16 cellular contexts compared by ENCODE assay signal in the genomic region with DNA sequence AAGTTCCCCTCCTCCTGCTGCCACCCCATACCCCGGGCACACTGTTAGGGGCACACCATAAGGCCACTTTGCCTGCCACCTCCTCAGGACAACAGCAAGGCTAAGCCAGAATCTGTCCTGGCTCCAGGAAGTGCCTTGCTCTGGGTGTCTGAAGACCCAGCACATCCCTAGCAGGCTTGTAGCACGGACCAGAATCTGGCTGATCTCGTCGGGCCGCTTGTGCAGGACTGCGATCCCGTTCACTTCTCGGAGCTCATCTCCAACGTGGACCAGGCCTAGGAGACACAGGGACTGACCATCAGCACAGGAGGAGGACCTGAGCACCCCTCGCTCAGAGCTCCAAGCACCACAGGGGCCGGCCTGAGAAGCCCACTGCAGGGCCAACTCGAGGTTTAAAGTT. TPM values are rescaled to one million over a fixed set of nuclear protein-coding genes. Genes with fewer than 3 reads are reported as not detected.
DNase-seq lines count a peak whose midpoint lies in the region; ATAC-seq and TF ChIP-seq lines count a peak whose summit lies in the region.
"Had no signal": no experiment of that assay in that cellular context is flagged by ENCODE, and none has a peak within 500 bp of the region (broad histone marks: within the 10 kb centered on the region; RNA-seq: fewer than 3 reads in every experiment).

No MANE protein-coding gene starts in this region.

- peak overlapping the region; percentile 9 for H2BK5ac ChIP-seq in neuronal stem cell (ENCODE audit: low read length)

- H2AK5ac ChIP-seq in neuronal stem cell (ENCODE audit: low read depth, low read length) = no peak overlapping the region

- H3K36me3 ChIP-seq in right atrium auricular region = peaks cover 77% of the 10 kb centered on the region
- peaks cover 3% of the 10 kb centered on the region for H3K36me3 ChIP-seq in iPS-15b (ENCODE audit: control insufficient read depth, insufficient read depth, low read length)
- peaks cover 0 to 13% of the 10 kb centered on the region in 2 donors for H3K36me3 ChIP-seq in neuronal stem cell (replicated peaks in 1 of 2; ENCODE audit: control insufficient read depth in 2 of 2, insufficient read depth in 2 of 2, low read length in 2 of 2)

- H3K23ac ChIP-seq in neuronal stem cell (ENCODE audit: low read depth, low read length, poor library complexity) = no peak overlapping the region

- TF ChIP-seq CTCF in right atrium auricular region (IDR thresholded peaks at IDR 0.05) = no peak

- no peak overlapping the region for H3K4ac ChIP-seq in neuronal stem cell (ENCODE audit: low read length)

- peaks cover 0 to 69% of the 10 kb centered on the region in 2 donors for H3K4me1 ChIP-seq in right atrium auricular region
- no peaks in the 10 kb centered on the region for H3K4me1 ChIP-seq in iPS-15b (ENCODE audit: control insufficient read depth, insufficient read depth, low read length)
- H3K4me1 ChIP-seq in neuronal stem cell (ENCODE audit: control insufficient read depth in 2 of 2, insufficient read depth in 1 of 2, low read depth in 1 of 2, low read length in 2 of 2) = peaks cover 0 to 4% of the 10 kb centered on the region in 2 donors
- H3K4me1 ChIP-seq: BLaER1, Caco-2, HAP-1 had no signal

- no peak overlapping the region for H3K4me3 ChIP-seq in right atrium auricular region
- no peak overlapping the region for H3K4me3 ChIP-seq in iPS-15b (ENCODE audit: low read depth, low read length)
- H3K4me3 ChIP-seq in neuronal stem cell (ENCODE audit: low read length in 2 of 2) = no peak overlapping the region
- H3K4me3 ChIP-seq: BLaER1, HAP-1 had no signal

- H3K9ac ChIP-seq in iPS-15b (ENCODE audit: low read depth, low read length) (peak overlapping the region; percentile 12), neuronal stem cell (ENCODE audit: low read depth, low read length, poor library complexity) (no peak overlapping the region)
- H3K9ac ChIP-seq: BLaER1 had no signal

- H3K4me2 ChIP-seq in neuronal stem cell (ENCODE audit: insufficient read depth, low read length, poor library complexity, severe bottlenecking) = no peak overlapping the region
- H3K4me2 ChIP-seq: BLaER1 had no signal

- H3K27me3 ChIP-seq in right atrium auricular region = no peaks in the 10 kb centered on the region
- no peaks in the 10 kb centered on the region for H3K27me3 ChIP-seq in iPS-15b (ENCODE audit: control insufficient read depth, insufficient read depth, low read length)
- no peaks in the 10 kb centered on the region for H3K27me3 ChIP-seq in neuronal stem cell (ENCODE audit: control insufficient read depth in 3 of 3, insufficient read depth in 3 of 3, low read depth in 1 of 3, low read length in 3 of 3)
- H3K27me3 ChIP-seq: BLaER1 had no signal

- intact Hi-C loops in Right ventricle myocardium inferior (cut with DNase I) = no loop called here

- H3K9me3 ChIP-seq in right atrium auricular region (no peaks in the 10 kb centered on the region), iPS-15b (ENCODE audit: control insufficient read depth, insufficient read depth, low read length) (no peaks in the 10 kb centered on the region), neuronal stem cell (replicated peaks in 1 of 2; ENCODE audit: control insufficient read depth in 2 of 2, insufficient read depth in 1 of 2, low read depth in 1 of 2, low read length in 2 of 2) (no peaks in the 10 kb centered on the region)
- H3K9me3 ChIP-seq: BLaER1, Caco-2, HAP-1 had no signal

- H4K91ac ChIP-seq in neuronal stem cell (ENCODE audit: low read depth, low read length, poor library complexity) = no peak overlapping the region

- no peak overlapping the region for H2BK12ac ChIP-seq in neuronal stem cell (ENCODE audit: low read length)

- H2BK120ac ChIP-seq in neuronal stem cell (ENCODE audit: low read depth, low read length) = no peak overlapping the region

- no peak overlapping the region for H2AFZ ChIP-seq in neuronal stem cell (ENCODE audit: low read length)

- no peak overlapping the region for H3K14ac ChIP-seq in neuronal stem cell (ENCODE audit: low read length)

- no CpG with 5 or more reads among the region's 12 CpGs for WGBS in neuronal stem cell (ENCODE audit: extremely low coverage in 2 of 2, insufficient read length in 2 of 2, insufficient replicate concordance in 1 of 2), 2 donors

- no peak overlapping the region for H3K18ac ChIP-seq in neuronal stem cell (ENCODE audit: low read length)

- H3K79me1 ChIP-seq in neuronal stem cell (ENCODE audit: low read depth, low read length) = peaks cover 3% of the 10 kb centered on the region

- H2BK15ac ChIP-seq in neuronal stem cell (ENCODE audit: low read length) = no peak overlapping the region

- H3K27ac ChIP-seq in right atrium auricular region (peak overlapping the region; percentile 91 to 96), neuronal stem cell (replicated peaks; ENCODE audit: low read length) (no peak overlapping the region)
- H3K27ac ChIP-seq: BLaER1 had no signal

- DNase-seq in right atrium auricular region (ENCODE audit: low spot score) (no peak), Right ventricle myocardium inferior (ENCODE audit: missing footprints) (no peak), neuronal stem cell (ENCODE audit: low spot score) (no peak), NCI-H69 (lab: John Stamatoyannopoulos, UW) (no peak)
- DNase-seq: AML-193; Caco-2; CD8-positive, alpha-beta memory T cell; DND-41; GDM1 had no signal

- ATAC-seq in Right ventricle myocardium inferior (no peak), GM21576 (IDR thresholded peaks at IDR 0.05; ENCODE audit: unreplicated experiment) (no peak)

- H4K8ac ChIP-seq in neuronal stem cell (ENCODE audit: low read depth, low read length) = no peak overlapping the region

RNA-seq across cellular contexts. Expression of a gene that starts 7.4 kb away (rescaled TPM):
- 10 to 100 TPM; 35.0 to 36.2 TPM for total RNA-seq in right atrium auricular region
- total RNA-seq in Right ventricle myocardium inferior = 43.0 TPM
- 5.1 TPM for polyA plus RNA-seq in neuronal stem cell (2013, experiment 1 of 2)
- polyA plus RNA-seq in neuronal stem cell (2013, experiment 2 of 2) = 5.9 TPM
- polyA plus RNA-seq: CD8-positive, alpha-beta memory T cell had no signal

RNA-seq across cellular contexts. Expression of a gene that starts 21.4 kb away (rescaled TPM):
- total RNA-seq in right atrium auricular region = 10 to 100 TPM; 11.8 to 30.4 TPM
- 16.6 TPM for total RNA-seq in Right ventricle myocardium inferior
- 0.04 TPM for polyA plus RNA-seq in neuronal stem cell (2013, experiment 1 of 2)
- 0.03 TPM for polyA plus RNA-seq in neuronal stem cell (2013, experiment 2 of 2)
- total RNA-seq: A673; Caco-2; CD8-positive, alpha-beta memory T cell; H1; HT-29 had no signal
- polyA plus RNA-seq: CD8-positive, alpha-beta memory T cell had no signal

RNA-seq across cellular contexts. Expression of a gene that starts 45.3 kb away (rescaled TPM):
- total RNA-seq in right atrium auricular region (not detected), Right ventricle myocardium inferior (not detected)
- 0.01 TPM for polyA plus RNA-seq in neuronal stem cell (2013, experiment 1 of 2)
- polyA plus RNA-seq in neuronal stem cell (2013, experiment 2 of 2) = 0.01 TPM
- total RNA-seq: A673; CD8-positive, alpha-beta memory T cell had no signal
- polyA plus RNA-seq: CD8-positive, alpha-beta memory T cell had no signal

RNA-seq across cellular contexts. Expression of a gene that starts 46.8 kb away (rescaled TPM):
- total RNA-seq in right atrium auricular region (100 to 1,000 TPM; 151 to 175 TPM), Right ventricle myocardium inferior (260 TPM)
- polyA plus RNA-seq in neuronal stem cell (2013, experiment 1 of 2) = 35.1 TPM
- polyA plus RNA-seq in neuronal stem cell (2013, experiment 2 of 2) = 36.5 TPM
